ENCODE assay signal across 9 cellular contexts in genomic region chr5:139268364-139269202, GRCh38. TPM values are rescaled to one million over a fixed set of nuclear protein-coding genes. Genes with fewer than 3 reads are reported as not detected.
A peak's percentile ranks its signal among the peaks of the same experiment; 100 is the strongest.
DNase-seq lines count a peak whose midpoint lies in the region; ATAC-seq and TF ChIP-seq lines count a peak whose summit lies in the region.
"Had no signal": no experiment of that assay in that cellular context is flagged by ENCODE, and none has a peak within 500 bp of the region (broad histone marks: within the 10 kb centered on the region; RNA-seq: fewer than 3 reads in every experiment).

No MANE protein-coding gene starts in this region.

- H3K27ac ChIP-seq in cardiac muscle cell (peak overlapping the region; percentile 83), SJCRH30 (peak overlapping the region; percentile 14), right cardiac atrium (ENCODE audit: low read length) (peak overlapping the region; percentile 94), temporal lobe (ENCODE audit: low read depth, low read length) (peak overlapping the region; percentile 86)
- H3K27ac ChIP-seq: testis had no signal

- ATAC-seq in Right ventricle myocardium inferior: no peak
- ATAC-seq in right cardiac atrium: no peak
- no peak for ATAC-seq in GM19455 (IDR thresholded peaks at IDR 0.05; ENCODE audit: unreplicated experiment)

- H3K27me3 ChIP-seq in cardiac muscle cell (no peaks in the 10 kb centered on the region), SJCRH30 (no peaks in the 10 kb centered on the region), right cardiac atrium (ENCODE audit: control insufficient read depth, insufficient read depth) (no peaks in the 10 kb centered on the region)
- H3K27me3 ChIP-seq: testis had no signal

- intact Hi-C loops in Right ventricle myocardium inferior (cut with DNase I): loop anchor here (5.0 kb wide), 1 partner anchor 131 kb away; no protein-coding TSS in a partner anchor
- intact Hi-C loops in right cardiac atrium (cut with DNase I): loop anchor here in 3 of 4 donors (10.0 kb wide), 2 partner anchors 174 to 684 kb away; no protein-coding TSS in a partner anchor

- H3K4me3 ChIP-seq in cardiac muscle cell (no peak overlapping the region), SJCRH30 (no peak overlapping the region), right cardiac atrium (ENCODE audit: low read length) (no peak overlapping the region)
- H3K4me3 ChIP-seq: testis had no signal

- 52% methylated on average over 5 of the region's 5 CpGs for WGBS in right cardiac atrium

- H3K9me3 ChIP-seq in cardiac muscle cell (ENCODE audit: low read depth): no peaks in the 10 kb centered on the region
- H3K9me3 ChIP-seq in SJCRH30 (replicated peaks): no peaks in the 10 kb centered on the region
- no peaks in the 10 kb centered on the region for H3K9me3 ChIP-seq in right cardiac atrium (ENCODE audit: control insufficient read depth, low read length)
- H3K9me3 ChIP-seq: testis had no signal

- TF ChIP-seq CTCF in cardiac muscle cell (IDR thresholded peaks at IDR 0.05; ENCODE audit: low read depth, low read length): no peak

- H3K4me1 ChIP-seq in cardiac muscle cell (ENCODE audit: low read depth) (peaks cover 31% of the 10 kb centered on the region), SJCRH30 (peaks cover 16% of the 10 kb centered on the region), right cardiac atrium (ENCODE audit: control insufficient read depth, insufficient read depth, low read length) (peaks cover 2% of the 10 kb centered on the region)

- DNase-seq in cardiac muscle cell (ENCODE audit: low read depth in 1 of 2, low spot score in 1 of 2) (no peak), Right ventricle myocardium inferior (ENCODE audit: missing footprints) (no peak), SJCRH30 (peak; percentile 46 to 76), right cardiac atrium (no peak), LoVo (ENCODE audit: low spot score) (no peak), NCI-H524 (lab: John Stamatoyannopoulos, UW) (no peak)
- DNase-seq: testis had no signal

- H3K36me3 ChIP-seq in cardiac muscle cell (no peaks in the 10 kb centered on the region), SJCRH30 (no peaks in the 10 kb centered on the region)

RNA-seq across cellular contexts. Expression of gene MATR3, which starts 25.0 kb away (rescaled TPM):
- 237 and 293 TPM in 2 replicates for total RNA-seq in cardiac muscle cell
- polyA plus RNA-seq in cardiac muscle cell: 344 and 399 TPM in 2 replicates
- total RNA-seq in Right ventricle myocardium inferior: 120 TPM
- total RNA-seq in SJCRH30 (2014; rRNA removed; shearing (Covaris generic)): 588 and 629 TPM in 2 replicates
- 100 to 1,000 TPM; 144 to 162 (median 147) TPM for total RNA-seq in right cardiac atrium
- 151 TPM for polyA plus RNA-seq in right cardiac atrium
- 631 TPM for total RNA-seq in temporal lobe

Comparison
In these comparisons a context has a peak if more than half of its experiments do, and no peak if none do; other contexts are left out.
1. DNase-seq: peak in SJCRH30 (2 of 2); none in cardiac muscle cell (0 of 2), Right ventricle myocardium inferior (single experiment), right cardiac atrium (0 of 3), LoVo (single experiment) and NCI-H524 (0 of 2).
2. H3K27ac ChIP-seq: peak in every context shown above with its lines; median percentile 94 in right cardiac atrium; 86 in temporal lobe; 83 in cardiac muscle cell; 14 in SJCRH30.